ENCODE assay signal across 10 cellular contexts in the genomic region with DNA sequence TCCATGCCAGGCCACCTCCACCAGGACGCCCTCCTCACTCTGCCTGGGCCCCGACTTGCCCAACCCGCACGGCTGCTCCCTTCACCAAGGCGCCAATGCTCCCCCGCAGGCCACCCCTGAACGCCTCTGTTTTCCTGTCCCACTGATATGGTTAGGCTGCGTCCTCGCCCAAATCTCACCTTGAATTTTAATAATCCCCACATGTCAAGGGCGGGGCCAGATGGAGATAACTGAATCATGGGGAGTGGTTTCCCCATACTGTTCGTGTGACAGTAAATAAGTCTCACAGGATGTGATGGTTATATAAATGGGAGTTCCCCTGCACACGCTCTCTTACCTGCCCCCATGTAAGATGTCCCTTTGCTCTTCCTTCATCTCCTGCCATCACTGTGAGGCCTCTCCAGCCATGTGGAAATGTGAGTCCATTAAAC. TPM values are rescaled to one million over a fixed set of nuclear protein-coding genes. Genes with fewer than 3 reads are reported as not detected.
DNase-seq lines count a peak whose midpoint lies in the region; ATAC-seq and TF ChIP-seq lines count a peak whose summit lies in the region.
"Had no signal": no experiment of that assay in that cellular context is flagged by ENCODE, and none has a peak within 500 bp of the region (broad histone marks: within the 10 kb centered on the region; RNA-seq: fewer than 3 reads in every experiment).

No MANE protein-coding gene starts in this region.

- no peaks in the 10 kb centered on the region for H3K27me3 Mint-ChIP-seq in CD8-positive, alpha-beta memory T cell
- no peaks in the 10 kb centered on the region for H3K27me3 Mint-ChIP-seq in activated CD8-positive, alpha-beta memory T cell treated with anti-CD3 and anti-CD28 coated beads, Interleukin-2, amount 10 ng/mL, durations not matched to agents 7 days and 5 days
- peaks cover 2% of the 10 kb centered on the region for H3K27me3 Mint-ChIP-seq in neural progenitor cell (ENCODE audit: insufficient read depth, low read depth)

- no peak overlapping the region for H3K4me2 ChIP-seq in neural progenitor cell
- H3K4me2 ChIP-seq in trophoblast cell (ENCODE audit: low read length): no peak overlapping the region

- H3K14ac ChIP-seq in trophoblast cell (ENCODE audit: low read length): no peak overlapping the region

- H2AFZ ChIP-seq in neural progenitor cell (replicated peaks) (no peak overlapping the region), trophoblast cell (ENCODE audit: insufficient read depth, low read length, poor library complexity) (no peak overlapping the region)

- H3K79me2 ChIP-seq in neural progenitor cell (ENCODE audit: low read depth) (no peaks in the 10 kb centered on the region), trophoblast cell (ENCODE audit: control insufficient read depth, insufficient read depth, low read length, poor library complexity) (no peaks in the 10 kb centered on the region)

- no peak overlapping the region for H2BK5ac ChIP-seq in trophoblast cell (ENCODE audit: low read depth, low read length, poor library complexity)

- H3K9ac ChIP-seq in neural progenitor cell (no peak overlapping the region), trophoblast cell (ENCODE audit: low read length) (no peak overlapping the region)

- no peak overlapping the region for H3K4ac ChIP-seq in trophoblast cell (ENCODE audit: low read depth, low read length)

- no peak for TF ChIP-seq CTCF in neural progenitor cell (IDR thresholded peaks at IDR 0.05)

- H4K8ac ChIP-seq in trophoblast cell (ENCODE audit: low read depth, low read length): no peak overlapping the region

- peaks cover 3 to 19% (median 16%) of the 10 kb centered on the region in 3 donors for H3K36me3 Mint-ChIP-seq in CD8-positive, alpha-beta memory T cell
- H3K36me3 Mint-ChIP-seq in activated CD8-positive, alpha-beta memory T cell treated with anti-CD3 and anti-CD28 coated beads, Interleukin-2, amount 10 ng/mL, durations not matched to agents 7 days and 5 days: peaks cover 41% of the 10 kb centered on the region
- peaks cover 7% of the 10 kb centered on the region for H3K36me3 Mint-ChIP-seq in neural progenitor cell

- peak overlapping the region; percentile 2 to 70 (median 61) for H3K4me3 Mint-ChIP-seq in CD8-positive, alpha-beta memory T cell
- peak overlapping the region; percentile 28 for H3K4me3 Mint-ChIP-seq in activated CD8-positive, alpha-beta memory T cell treated with anti-CD3 and anti-CD28 coated beads, Interleukin-2, amount 10 ng/mL, durations not matched to agents 7 days and 5 days
- no peak overlapping the region for H3K4me3 Mint-ChIP-seq in neural progenitor cell

- H3K27ac Mint-ChIP-seq in CD8-positive, alpha-beta memory T cell: peak overlapping the region; percentile 91 to 99 (median 96)
- peak overlapping the region; percentile 83 for H3K27ac Mint-ChIP-seq in activated CD8-positive, alpha-beta memory T cell treated with anti-CD3 and anti-CD28 coated beads, Interleukin-2, amount 10 ng/mL, durations not matched to agents 7 days and 5 days
- H3K27ac Mint-ChIP-seq in neural progenitor cell: peak overlapping the region; percentile 80

- no peak overlapping the region for H2AK5ac ChIP-seq in trophoblast cell (ENCODE audit: low read length)

- no peak overlapping the region for H2BK120ac ChIP-seq in trophoblast cell (ENCODE audit: insufficient read depth, low read length, poor library complexity)

- H3K4me3 ChIP-seq in CD8-positive, alpha-beta memory T cell (ENCODE audit: low read length): no peak overlapping the region
- no peak overlapping the region for H3K4me3 ChIP-seq in neural progenitor cell
- no peak overlapping the region for H3K4me3 ChIP-seq in trophoblast cell (ENCODE audit: low read depth, low read length)

- peak overlapping the region; percentile 86 for H3K27ac ChIP-seq in CD8-positive, alpha-beta memory T cell (ENCODE audit: low read depth, low read length)
- H3K27ac ChIP-seq in neural progenitor cell (no peak overlapping the region), trophoblast cell (ENCODE audit: low read depth, low read length) (no peak overlapping the region)

- H3K23ac ChIP-seq in trophoblast cell (ENCODE audit: low read length): no peak overlapping the region

- H2BK12ac ChIP-seq in trophoblast cell (ENCODE audit: low read length): no peak overlapping the region

- no peaks in the 10 kb centered on the region for H3F3A ChIP-seq in neural progenitor cell (ENCODE audit: low read depth)

- H3K9me3 Mint-ChIP-seq in CD8-positive, alpha-beta memory T cell: no peaks in the 10 kb centered on the region
- peaks cover 2% of the 10 kb centered on the region for H3K9me3 Mint-ChIP-seq in activated CD8-positive, alpha-beta memory T cell treated with anti-CD3 and anti-CD28 coated beads, Interleukin-2, amount 10 ng/mL, durations not matched to agents 7 days and 5 days (ENCODE audit: low read depth)
- peaks cover 6% of the 10 kb centered on the region for H3K9me3 Mint-ChIP-seq in neural progenitor cell

- H3K36me3 ChIP-seq in CD8-positive, alpha-beta memory T cell (ENCODE audit: insufficient read depth, low read length): no peaks in the 10 kb centered on the region
- H3K36me3 ChIP-seq in neural progenitor cell (no peaks in the 10 kb centered on the region), trophoblast cell (ENCODE audit: control insufficient read depth in 1 of 2, insufficient read depth in 2 of 2, low read length in 2 of 2) (no peaks in the 10 kb centered on the region)

- H4K12ac ChIP-seq in trophoblast cell (ENCODE audit: low read depth, low read length): no peak overlapping the region

- peak; percentile 62 to 84 (median 70) for DNase-seq in CD8-positive, alpha-beta memory T cell
- peak; percentile 77 for DNase-seq in activated CD8-positive, alpha-beta memory T cell treated with anti-CD3 and anti-CD28 coated beads, Interleukin-2, amount 10 ng/mL, durations not matched to agents 7 days and 5 days
- DNase-seq in neural progenitor cell (ENCODE audit: low spot score): no peak
- no peak for DNase-seq in trophoblast cell
- no peak for DNase-seq in NCI-H1436 treated with DMSO at 0.1 percent for 48 hours (lab: John Stamatoyannopoulos, UW)
- DNase-seq: GOT3, NCI-H2171 had no signal

- H3K79me1 ChIP-seq in trophoblast cell (ENCODE audit: low read length): no peaks in the 10 kb centered on the region

- H4K20me1 ChIP-seq in neural progenitor cell (ENCODE audit: low read depth): no peaks in the 10 kb centered on the region

- H3K27me3 ChIP-seq in CD8-positive, alpha-beta memory T cell (ENCODE audit: insufficient read depth, low read length, poor library complexity, severe bottlenecking): no peaks in the 10 kb centered on the region
- H3K27me3 ChIP-seq in neural progenitor cell (no peaks in the 10 kb centered on the region), trophoblast cell (ENCODE audit: insufficient read depth, low read length) (no peaks in the 10 kb centered on the region)

- POLR2A ChIA-PET in CD8-positive, alpha-beta memory T cell (lab: Charles Lee): no interaction called here

- CTCF ChIA-PET in CD8-positive, alpha-beta memory T cell (lab: Charles Lee): no interaction called here
- CTCF ChIA-PET in activated CD8-positive, alpha-beta memory T cell treated with anti-CD3 and anti-CD28 coated beads, Interleukin-2, amount 10 ng/mL, durations not matched to agents 7 days and 5 days (lab: Charles Lee): no interaction called here

- H3K4me1 ChIP-seq in CD8-positive, alpha-beta memory T cell (ENCODE audit: insufficient read depth, low read length): peaks cover 26% of the 10 kb centered on the region
- H3K4me1 ChIP-seq in neural progenitor cell (peaks cover 12% of the 10 kb centered on the region), trophoblast cell (ENCODE audit: control insufficient read depth in 1 of 2, insufficient read depth in 2 of 2, low read length in 2 of 2) (peaks cover 0 to 7% of the 10 kb centered on the region in 2 experiments)

- no peaks in the 10 kb centered on the region for H3K9me3 ChIP-seq in CD8-positive, alpha-beta memory T cell (ENCODE audit: low read length)
- H3K9me3 ChIP-seq in neural progenitor cell (ENCODE audit: low read depth): no peaks in the 10 kb centered on the region
- no peaks in the 10 kb centered on the region for H3K9me3 ChIP-seq in trophoblast cell (ENCODE audit: insufficient read depth, low read depth, low read length)

- no CpG with 5 or more reads among the region's 12 CpGs for WGBS in trophoblast cell (ENCODE audit: extremely low coverage, insufficient coverage, insufficient read length)

- ATAC-seq in HG02981 (IDR thresholded peaks at IDR 0.05; ENCODE audit: unreplicated experiment) (peak; percentile 81), GM19324 (IDR thresholded peaks at IDR 0.05; ENCODE audit: low FRiP score, unreplicated experiment) (no peak), HG03439 (IDR thresholded peaks at IDR 0.05; ENCODE audit: unreplicated experiment) (no peak)
- peak; percentile 93 for ATAC-seq in activated CD8-positive, alpha-beta memory T cell treated with anti-CD3 and anti-CD28 coated beads, Interleukin-2, amount 10 ng/mL, durations not matched to agents 7 days and 5 days

- H4K91ac ChIP-seq in trophoblast cell (ENCODE audit: low read depth, low read length): no peak overlapping the region

- no peak overlapping the region for H3K18ac ChIP-seq in trophoblast cell (ENCODE audit: low read length)

- peaks cover 28 to 41% (median 37%) of the 10 kb centered on the region in 3 donors for H3K4me1 Mint-ChIP-seq in CD8-positive, alpha-beta memory T cell
- H3K4me1 Mint-ChIP-seq in activated CD8-positive, alpha-beta memory T cell treated with anti-CD3 and anti-CD28 coated beads, Interleukin-2, amount 10 ng/mL, durations not matched to agents 7 days and 5 days: peaks cover 27% of the 10 kb centered on the region
- peaks cover 13% of the 10 kb centered on the region for H3K4me1 Mint-ChIP-seq in neural progenitor cell

RNA-seq across cellular contexts. Expression of a gene that starts 29.8 kb away (rescaled TPM):
- 10 to 100 TPM; 66.4 to 68.5 TPM for total RNA-seq in CD8-positive, alpha-beta memory T cell
- 132 TPM for polyA plus RNA-seq in CD8-positive, alpha-beta memory T cell
- 10 to 100 TPM; 51.6 to 74.1 TPM for total RNA-seq in activated CD8-positive, alpha-beta memory T cell treated with anti-CD3 and anti-CD28 coated beads, Interleukin-2, amount 10 ng/mL, durations not matched to agents 7 days and 5 days
- 9.6 and 18.5 TPM in 2 replicates for total RNA-seq in neural progenitor cell (ENCODE audit: low replicate concordance)
- 98.7 and 101 TPM in 2 replicates for polyA plus RNA-seq in trophoblast cell (2013)

Comparison
In these comparisons a context has a peak if more than half of its experiments do, and no peak if none do; other contexts are left out.
1. DNase-seq: peak in CD8-positive, alpha-beta memory T cell (5 of 5) and activated CD8-positive, alpha-beta memory T cell treated with anti-CD3 and anti-CD28 coated beads, Interleukin-2, amount 10 ng/mL, durations not matched to agents 7 days and 5 days (single experiment); none in neural progenitor cell (single experiment), trophoblast cell (0 of 2) and NCI-H1436 treated with DMSO at 0.1 percent for 48 hours (single experiment).
2. ATAC-seq: peak in HG02981 (single experiment) and activated CD8-positive, alpha-beta memory T cell treated with anti-CD3 and anti-CD28 coated beads, Interleukin-2, amount 10 ng/mL, durations not matched to agents 7 days and 5 days (single experiment); none in GM19324 (single experiment) and HG03439 (single experiment).
3. Peak in every context shown above with its lines, with median percentiles within 50 percentile points of each other: H3K27ac Mint-ChIP-seq.